In the genomic region with DNA sequence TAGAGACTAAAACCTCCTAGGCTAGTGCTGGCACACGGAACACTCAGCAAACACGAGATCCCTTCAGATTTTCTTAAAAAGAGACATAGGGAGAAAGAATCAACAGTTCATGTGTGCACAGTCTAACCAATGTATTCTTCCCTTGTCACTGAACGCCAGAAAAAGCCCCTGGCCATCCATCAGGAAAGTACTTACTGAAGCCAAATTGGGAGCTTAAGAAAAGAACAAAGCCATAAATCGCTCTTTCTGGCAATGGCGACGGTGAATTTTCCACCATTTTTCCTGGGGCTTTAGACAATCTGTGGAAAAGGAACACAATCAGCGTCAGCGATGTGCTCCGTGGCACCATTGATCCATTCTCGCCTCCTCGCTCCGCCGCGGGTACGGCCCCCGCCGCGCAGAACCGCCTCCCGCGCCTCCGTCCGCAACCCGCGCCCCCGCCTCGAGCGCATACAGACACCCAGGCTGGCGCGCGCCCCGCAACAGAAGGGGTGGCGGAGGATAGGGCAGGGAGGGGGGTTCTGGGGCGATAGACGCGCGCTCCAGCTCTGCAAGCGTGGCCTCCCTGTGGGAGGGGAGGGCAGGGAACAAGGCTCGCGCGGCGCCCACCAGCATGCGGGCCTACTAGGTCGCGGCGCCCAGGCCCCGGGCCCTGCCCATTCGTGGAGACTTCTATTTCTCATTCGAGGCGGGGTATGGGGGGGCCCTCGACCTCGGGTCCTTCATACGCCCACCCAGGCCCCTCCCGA, we compare ENCODE assay signal across 1 cellular context.
TF ChIP-seq lines count a peak whose summit lies in the region.

No MANE protein-coding gene starts in this region.

TF ChIP-seq in HepG2, 621 proteins besides CTCF, POLR2A, EP300 and RAD21 (continued from another document and continues in another):
- TF ChIP-seq YEATS4 (CRISPR knock-in tag; IDR thresholded peaks at IDR 0.05; ENCODE audit: borderline replicate concordance) (peak; percentile 79; the same call in 1 of the 2 replicates), STAT5B (CRISPR knock-in tag; IDR thresholded peaks at IDR 0.05) (0 out of 2 replicates have a peak, but pooled peaks have one; percentile 11), MXD4 (CRISPR knock-in tag; IDR thresholded peaks at IDR 0.05) (peak; percentile 65; the same call in 1 of the 2 replicates), MIER3 (CRISPR knock-in tag; IDR thresholded peaks at IDR 0.05; ENCODE audit: borderline replicate concordance) (peak; percentile 40; the same call in 1 of the 2 replicates), ZNF615 (CRISPR knock-in tag; IDR thresholded peaks at IDR 0.05; ENCODE audit: borderline replicate concordance) (0 out of 2 replicates have a peak, but pooled peaks have one; percentile 45), HNRNPLL (IDR thresholded peaks at IDR 0.05; ENCODE audit: low read depth, low read length, poor library complexity, severe bottlenecking) (peak; percentile 75), ZNF83 (CRISPR knock-in tag; IDR thresholded peaks at IDR 0.05; ENCODE audit: borderline replicate concordance) (no peak), PHF5A (CRISPR knock-in tag; IDR thresholded peaks at IDR 0.05; ENCODE audit: low read depth, unreplicated experiment) (peak; percentile 20), ZNF7 (CRISPR knock-in tag; IDR thresholded peaks at IDR 0.05) (0 out of 2 replicates have a peak, but pooled peaks have one; percentile 5), CHCHD3 (CRISPR knock-in tag; IDR thresholded peaks at IDR 0.05) (0 out of 2 replicates have a peak, but pooled peaks have one; percentile 34), ZNF766 (CRISPR knock-in tag; IDR thresholded peaks at IDR 0.05; ENCODE audit: borderline replicate concordance) (no peak), KMT2A (CRISPR knock-in tag; IDR thresholded peaks at IDR 0.05) (0 out of 2 replicates have a peak, but pooled peaks have one; percentile 10), NR1H2 (CRISPR knock-in tag; IDR thresholded peaks at IDR 0.05; ENCODE audit: borderline replicate concordance, low read depth) (0 out of 2 replicates have a peak, but pooled peaks have one; percentile 26), KMT2B (CRISPR knock-in tag; IDR thresholded peaks at IDR 0.05) (peak; percentile 68; the same call in 1 of the 2 replicates), ZFY (CRISPR knock-in tag; IDR thresholded peaks at IDR 0.05) (peak; percentile 96; the same call in 1 of the 2 replicates), HOXA9 (CRISPR knock-in tag; IDR thresholded peaks at IDR 0.05; ENCODE audit: borderline replicate concordance) (peak; percentile 69; the same call in 1 of the 2 replicates), ZNF501 (CRISPR knock-in tag; IDR thresholded peaks at IDR 0.05) (peak; percentile 25; the same call in 1 of the 2 replicates), MEIS2 (CRISPR knock-in tag; IDR thresholded peaks at IDR 0.05) (peak; percentile 55; the same call in 1 of the 2 replicates), ZNF232 (CRISPR knock-in tag; IDR thresholded peaks at IDR 0.05; ENCODE audit: borderline replicate concordance) (peak; percentile 58; the same call in 1 of the 2 replicates), KDM5B (CRISPR knock-in tag; IDR thresholded peaks at IDR 0.05; ENCODE audit: borderline replicate concordance) (peak; percentile 83; the same call in 1 of the 2 replicates), ZNF703 (CRISPR knock-in tag; IDR thresholded peaks at IDR 0.05; ENCODE audit: borderline replicate concordance) (0 out of 2 replicates have a peak, but pooled peaks have one; percentile 33), ZNF121 (CRISPR knock-in tag; IDR thresholded peaks at IDR 0.05) (0 out of 2 replicates have a peak, but pooled peaks have one; percentile 23), YEATS2 (CRISPR knock-in tag; IDR thresholded peaks at IDR 0.05; ENCODE audit: borderline replicate concordance) (no peak), NKX3-1 (CRISPR knock-in tag; IDR thresholded peaks at IDR 0.05) (peak; percentile 52; the same call in 1 of the 2 replicates), ELF4 (CRISPR knock-in tag; IDR thresholded peaks at IDR 0.05; ENCODE audit: borderline replicate concordance) (0 out of 2 replicates have a peak, but pooled peaks have one; percentile 8), ZNF879 (CRISPR knock-in tag; IDR thresholded peaks at IDR 0.05) (peak; percentile 80; the same call in 1 of the 2 replicates), SALL1 (CRISPR knock-in tag; IDR thresholded peaks at IDR 0.05) (0 out of 2 replicates have a peak, but pooled peaks have one; percentile 52), MTA1 (CRISPR knock-in tag; IDR thresholded peaks at IDR 0.05; ENCODE audit: borderline replicate concordance) (peak; percentile 69; the same call in 1 of the 2 replicates), THYN1 (CRISPR knock-in tag; IDR thresholded peaks at IDR 0.05; ENCODE audit: borderline replicate concordance, low read depth) (peak; percentile 48; the same call in 1 of the 2 replicates)
- TF ChIP-seq, protein P1, sequence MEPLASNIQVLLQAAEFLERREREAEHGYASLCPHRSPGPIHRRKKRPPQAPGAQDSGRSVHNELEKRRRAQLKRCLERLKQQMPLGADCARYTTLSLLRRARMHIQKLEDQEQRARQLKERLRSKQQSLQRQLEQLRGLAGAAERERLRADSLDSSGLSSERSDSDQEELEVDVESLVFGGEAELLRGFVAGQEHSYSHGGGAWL (CRISPR knock-in tag; IDR thresholded peaks at IDR 0.05): peak; percentile 90
- TF ChIP-seq, protein P2, sequence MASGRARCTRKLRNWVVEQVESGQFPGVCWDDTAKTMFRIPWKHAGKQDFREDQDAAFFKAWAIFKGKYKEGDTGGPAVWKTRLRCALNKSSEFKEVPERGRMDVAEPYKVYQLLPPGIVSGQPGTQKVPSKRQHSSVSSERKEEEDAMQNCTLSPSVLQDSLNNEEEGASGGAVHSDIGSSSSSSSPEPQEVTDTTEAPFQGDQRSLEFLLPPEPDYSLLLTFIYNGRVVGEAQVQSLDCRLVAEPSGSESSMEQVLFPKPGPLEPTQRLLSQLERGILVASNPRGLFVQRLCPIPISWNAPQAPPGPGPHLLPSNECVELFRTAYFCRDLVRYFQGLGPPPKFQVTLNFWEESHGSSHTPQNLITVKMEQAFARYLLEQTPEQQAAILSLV (CRISPR knock-in tag; IDR thresholded peaks at IDR 0.05; ENCODE audit: borderline replicate concordance): 0 out of 2 replicates have a peak, but pooled peaks have one; percentile 42
- TF ChIP-seq, protein P3, sequence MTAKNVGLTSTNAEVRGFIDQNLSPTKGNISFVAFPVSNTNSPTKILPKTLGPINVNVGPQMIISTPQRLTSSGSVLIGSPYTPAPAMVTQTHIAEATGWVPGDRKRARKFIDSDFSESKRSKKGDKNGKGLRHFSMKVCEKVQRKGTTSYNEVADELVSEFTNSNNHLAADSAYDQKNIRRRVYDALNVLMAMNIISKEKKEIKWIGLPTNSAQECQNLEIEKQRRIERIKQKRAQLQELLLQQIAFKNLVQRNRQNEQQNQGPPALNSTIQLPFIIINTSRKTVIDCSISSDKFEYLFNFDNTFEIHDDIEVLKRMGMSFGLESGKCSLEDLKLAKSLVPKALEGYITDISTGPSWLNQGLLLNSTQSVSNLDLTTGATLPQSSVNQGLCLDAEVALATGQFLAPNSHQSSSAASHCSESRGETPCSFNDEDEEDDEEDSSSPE (CRISPR knock-in tag; IDR thresholded peaks at IDR 0.05): peak; percentile 53
- TF ChIP-seq, protein P4, sequence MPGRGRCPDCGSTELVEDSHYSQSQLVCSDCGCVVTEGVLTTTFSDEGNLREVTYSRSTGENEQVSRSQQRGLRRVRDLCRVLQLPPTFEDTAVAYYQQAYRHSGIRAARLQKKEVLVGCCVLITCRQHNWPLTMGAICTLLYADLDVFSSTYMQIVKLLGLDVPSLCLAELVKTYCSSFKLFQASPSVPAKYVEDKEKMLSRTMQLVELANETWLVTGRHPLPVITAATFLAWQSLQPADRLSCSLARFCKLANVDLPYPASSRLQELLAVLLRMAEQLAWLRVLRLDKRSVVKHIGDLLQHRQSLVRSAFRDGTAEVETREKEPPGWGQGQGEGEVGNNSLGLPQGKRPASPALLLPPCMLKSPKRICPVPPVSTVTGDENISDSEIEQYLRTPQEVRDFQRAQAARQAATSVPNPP (CRISPR knock-in tag; IDR thresholded peaks at IDR 0.05): 0 out of 2 replicates have a peak, but pooled peaks have one; percentile 82
- TF ChIP-seq, protein P5, sequence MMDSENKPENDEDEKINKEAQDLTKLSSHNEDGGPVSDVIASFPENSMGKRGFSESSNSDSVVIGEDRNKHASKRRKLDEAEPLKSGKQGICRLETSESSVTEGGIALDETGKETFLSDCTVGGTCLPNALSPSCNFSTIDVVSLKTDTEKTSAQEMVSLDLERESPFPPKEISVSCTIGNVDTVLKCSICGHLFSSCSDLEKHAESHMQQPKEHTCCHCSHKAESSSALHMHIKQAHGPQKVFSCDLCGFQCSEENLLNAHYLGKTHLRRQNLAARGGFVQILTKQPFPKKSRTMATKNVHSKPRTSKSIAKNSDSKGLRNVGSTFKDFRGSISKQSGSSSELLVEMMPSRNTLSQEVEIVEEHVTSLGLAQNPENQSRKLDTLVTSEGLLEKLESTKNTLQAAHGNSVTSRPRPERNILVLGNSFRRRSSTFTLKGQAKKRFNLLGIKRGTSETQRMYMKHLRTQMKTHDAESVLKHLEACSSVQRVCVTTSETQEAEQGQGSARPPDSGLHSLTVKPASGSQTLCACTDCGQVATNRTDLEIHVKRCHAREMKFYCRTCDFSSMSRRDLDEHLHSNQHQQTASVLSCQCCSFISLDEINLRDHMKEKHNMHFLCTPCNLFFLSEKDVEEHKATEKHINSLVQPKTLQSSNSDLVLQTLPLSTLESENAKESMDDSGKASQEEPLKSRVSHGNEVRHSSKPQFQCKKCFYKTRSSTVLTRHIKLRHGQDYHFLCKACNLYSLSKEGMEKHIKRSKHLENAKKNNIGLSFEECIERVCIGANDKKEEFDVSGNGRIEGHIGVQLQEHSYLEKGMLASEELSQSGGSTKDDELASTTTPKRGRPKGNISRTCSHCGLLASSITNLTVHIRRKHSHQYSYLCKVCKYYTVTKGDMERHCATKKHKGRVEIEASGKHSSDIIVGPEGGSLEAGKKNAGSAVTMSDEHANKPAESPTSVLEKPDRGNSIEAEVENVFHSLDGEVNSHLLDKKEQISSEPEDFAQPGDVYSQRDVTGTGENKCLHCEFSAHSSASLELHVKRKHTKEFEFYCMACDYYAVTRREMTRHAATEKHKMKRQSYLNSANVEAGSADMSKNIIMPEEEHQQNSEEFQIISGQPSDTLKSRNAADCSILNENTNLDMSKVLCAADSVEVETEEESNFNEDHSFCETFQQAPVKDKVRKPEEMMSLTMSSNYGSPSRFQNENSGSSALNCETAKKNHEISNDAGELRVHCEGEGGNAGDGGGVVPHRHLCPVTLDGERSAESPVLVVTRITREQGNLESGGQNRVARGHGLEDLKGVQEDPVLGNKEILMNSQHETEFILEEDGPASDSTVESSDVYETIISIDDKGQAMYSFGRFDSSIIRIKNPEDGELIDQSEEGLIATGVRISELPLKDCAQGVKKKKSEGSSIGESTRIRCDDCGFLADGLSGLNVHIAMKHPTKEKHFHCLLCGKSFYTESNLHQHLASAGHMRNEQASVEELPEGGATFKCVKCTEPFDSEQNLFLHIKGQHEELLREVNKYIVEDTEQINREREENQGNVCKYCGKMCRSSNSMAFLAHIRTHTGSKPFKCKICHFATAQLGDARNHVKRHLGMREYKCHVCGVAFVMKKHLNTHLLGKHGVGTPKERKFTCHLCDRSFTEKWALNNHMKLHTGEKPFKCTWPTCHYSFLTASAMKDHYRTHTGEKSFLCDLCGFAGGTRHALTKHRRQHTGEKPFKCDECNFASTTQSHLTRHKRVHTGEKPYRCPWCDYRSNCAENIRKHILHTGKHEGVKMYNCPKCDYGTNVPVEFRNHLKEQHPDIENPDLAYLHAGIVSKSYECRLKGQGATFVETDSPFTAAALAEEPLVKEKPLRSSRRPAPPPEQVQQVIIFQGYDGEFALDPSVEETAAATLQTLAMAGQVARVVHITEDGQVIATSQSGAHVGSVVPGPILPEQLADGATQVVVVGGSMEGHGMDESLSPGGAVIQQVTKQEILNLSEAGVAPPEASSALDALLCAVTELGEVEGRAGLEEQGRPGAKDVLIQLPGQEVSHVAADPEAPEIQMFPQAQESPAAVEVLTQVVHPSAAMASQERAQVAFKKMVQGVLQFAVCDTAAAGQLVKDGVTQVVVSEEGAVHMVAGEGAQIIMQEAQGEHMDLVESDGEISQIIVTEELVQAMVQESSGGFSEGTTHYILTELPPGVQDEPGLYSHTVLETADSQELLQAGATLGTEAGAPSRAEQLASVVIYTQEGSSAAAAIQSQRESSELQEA (CRISPR knock-in tag; IDR thresholded peaks at IDR 0.05; ENCODE audit: not compliant biosample characterization): peak; percentile 36
- TF ChIP-seq, protein P6, sequence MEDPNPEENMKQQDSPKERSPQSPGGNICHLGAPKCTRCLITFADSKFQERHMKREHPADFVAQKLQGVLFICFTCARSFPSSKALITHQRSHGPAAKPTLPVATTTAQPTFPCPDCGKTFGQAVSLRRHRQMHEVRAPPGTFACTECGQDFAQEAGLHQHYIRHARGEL (CRISPR knock-in tag; IDR thresholded peaks at IDR 0.05): 0 out of 2 replicates have a peak, but pooled peaks have one; percentile 46
- TF ChIP-seq, protein P7, sequence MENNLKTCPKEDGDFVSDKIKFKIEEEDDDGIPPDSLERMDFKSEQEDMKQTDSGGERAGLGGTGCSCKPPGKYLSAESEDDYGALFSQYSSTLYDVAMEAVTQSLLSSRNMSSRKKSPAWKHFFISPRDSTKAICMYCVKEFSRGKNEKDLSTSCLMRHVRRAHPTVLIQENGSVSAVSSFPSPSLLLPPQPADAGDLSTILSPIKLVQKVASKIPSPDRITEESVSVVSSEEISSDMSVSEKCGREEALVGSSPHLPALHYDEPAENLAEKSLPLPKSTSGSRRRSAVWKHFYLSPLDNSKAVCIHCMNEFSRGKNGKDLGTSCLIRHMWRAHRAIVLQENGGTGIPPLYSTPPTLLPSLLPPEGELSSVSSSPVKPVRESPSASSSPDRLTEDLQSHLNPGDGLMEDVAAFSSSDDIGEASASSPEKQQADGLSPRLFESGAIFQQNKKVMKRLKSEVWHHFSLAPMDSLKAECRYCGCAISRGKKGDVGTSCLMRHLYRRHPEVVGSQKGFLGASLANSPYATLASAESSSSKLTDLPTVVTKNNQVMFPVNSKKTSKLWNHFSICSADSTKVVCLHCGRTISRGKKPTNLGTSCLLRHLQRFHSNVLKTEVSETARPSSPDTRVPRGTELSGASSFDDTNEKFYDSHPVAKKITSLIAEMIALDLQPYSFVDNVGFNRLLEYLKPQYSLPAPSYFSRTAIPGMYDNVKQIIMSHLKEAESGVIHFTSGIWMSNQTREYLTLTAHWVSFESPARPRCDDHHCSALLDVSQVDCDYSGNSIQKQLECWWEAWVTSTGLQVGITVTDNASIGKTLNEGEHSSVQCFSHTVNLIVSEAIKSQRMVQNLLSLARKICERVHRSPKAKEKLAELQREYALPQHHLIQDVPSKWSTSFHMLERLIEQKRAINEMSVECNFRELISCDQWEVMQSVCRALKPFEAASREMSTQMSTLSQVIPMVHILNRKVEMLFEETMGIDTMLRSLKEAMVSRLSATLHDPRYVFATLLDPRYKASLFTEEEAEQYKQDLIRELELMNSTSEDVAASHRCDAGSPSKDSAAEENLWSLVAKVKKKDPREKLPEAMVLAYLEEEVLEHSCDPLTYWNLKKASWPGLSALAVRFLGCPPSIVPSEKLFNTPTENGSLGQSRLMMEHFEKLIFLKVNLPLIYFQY (CRISPR knock-in tag; IDR thresholded peaks at IDR 0.05; ENCODE audit: borderline replicate concordance): peak; percentile 25; the same call in 1 of the 2 replicates
